ENCODE assay signal across 1 cellular context in genomic region chr14:61308198-61308597, GRCh38.
TF ChIP-seq lines count a peak whose summit lies in the region.

No MANE protein-coding gene starts in this region.

TF ChIP-seq in GM12878, 131 proteins besides CTCF, POLR2A, EP300 and RAD21 (continued from another document):
- TF ChIP-seq ZBTB40 (IDR thresholded peaks at IDR 0.05; ENCODE audit: borderline replicate concordance) (no peak), ETV6 (conservative IDR thresholded peaks at IDR 0.05 in 1 of 2, IDR thresholded peaks at IDR 0.05 in 1 of 2; ENCODE audit: borderline replicate concordance in 1 of 2, low read depth in 1 of 2) (no peak), TCF3 (IDR thresholded peaks at IDR 0.05; ENCODE audit: borderline replicate concordance, insufficient read depth, low read depth, low read length) (0 out of 2 replicates have a peak, but pooled peaks have one; percentile 43)
